In the genomic region with DNA sequence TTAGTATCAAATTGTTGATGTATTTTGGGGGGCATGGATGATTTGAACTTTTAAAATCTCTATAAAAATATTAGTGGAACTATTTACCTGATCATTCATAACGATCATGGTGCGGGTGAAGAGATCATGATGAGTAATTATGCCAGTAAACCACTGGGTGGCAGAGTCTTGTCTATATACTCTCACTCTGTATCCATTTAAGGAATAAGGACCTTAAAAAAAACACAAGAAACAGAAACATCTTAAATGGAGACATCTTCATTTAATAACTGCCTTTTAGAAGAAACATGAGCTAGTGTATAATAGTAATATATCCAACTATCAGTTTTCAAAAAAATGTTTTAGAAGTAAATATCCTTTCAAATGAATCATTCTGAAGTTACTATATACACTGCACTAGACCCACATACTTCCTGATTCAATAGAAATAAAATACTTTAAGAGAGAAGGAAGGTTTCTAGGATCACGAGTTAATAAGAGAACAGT, we compare ENCODE assay signal across 8 cellular contexts.
DNase-seq lines count a peak whose midpoint lies in the region; TF ChIP-seq lines count a peak whose summit lies in the region.

No MANE protein-coding gene starts in this region.

- H3K9ac ChIP-seq in GM23248 = peak overlapping the region; percentile 3; the same call in 1 of the 2 replicates

- no peaks in the 10 kb centered on the region for H3K9me3 Mint-ChIP-seq in T-helper 1 cell treated with Interleukin-12 subunit alpha and Interleukin-12 subunit beta and Interleukin-4 antibody, amounts not matched to agents 30 μg/mL and 1 μg/mL, for 36 hours
- H3K9me3 Mint-ChIP-seq in neural crest cell = no peaks in the 10 kb centered on the region

- H3K36me3 ChIP-seq in GM23248 (ENCODE audit: low read depth) = peaks cover 15% of the 10 kb centered on the region
- peaks cover 0 to 33% (median 8%) of the 10 kb centered on the region in 3 donors for H3K36me3 ChIP-seq in esophagus squamous epithelium

- intact Hi-C loops in esophagus squamous epithelium (cut with DNase I) = no loop called here

- no peaks in the 10 kb centered on the region for H4K20me1 ChIP-seq in GM23248 (ENCODE audit: insufficient read depth)

- H3K27me3 Mint-ChIP-seq in T-helper 1 cell treated with Interleukin-12 subunit alpha and Interleukin-12 subunit beta and Interleukin-4 antibody, amounts not matched to agents 30 μg/mL and 1 μg/mL, for 36 hours (ENCODE audit: low read depth) = no peaks in the 10 kb centered on the region
- H3K27me3 Mint-ChIP-seq in neural crest cell (ENCODE audit: low read depth) = no peaks in the 10 kb centered on the region

- H3F3A ChIP-seq in GM23248 (ENCODE audit: insufficient read depth) = peaks cover 20% of the 10 kb centered on the region

- peak overlapping the region; percentile 12 for H3K4me2 ChIP-seq in GM23248 (ENCODE audit: unreplicated experiment)

- 22 to 31% methylated on average over 3 of the region's 3 CpGs for WGBS in GM23248 (ENCODE audit: low coverage in 1 of 2, low lambda C conversion rate in 2 of 2, missing lambda C conversion rate in 2 of 2), 2 experiments
- WGBS in esophagus squamous epithelium, 2 donors = 4 to 5% methylated on average over 3 of the region's 3 CpGs

- H3K27ac Mint-ChIP-seq in T-helper 1 cell treated with Interleukin-12 subunit alpha and Interleukin-12 subunit beta and Interleukin-4 antibody, amounts not matched to agents 30 μg/mL and 1 μg/mL, for 36 hours = peak overlapping the region; percentile 5
- H3K27ac Mint-ChIP-seq in neural crest cell (ENCODE audit: unreplicated experiment) = no peak overlapping the region

- H3K4me1 Mint-ChIP-seq in T-helper 1 cell treated with Interleukin-12 subunit alpha and Interleukin-12 subunit beta and Interleukin-4 antibody, amounts not matched to agents 30 μg/mL and 1 μg/mL, for 36 hours (ENCODE audit: low read depth) = peaks cover 31% of the 10 kb centered on the region
- H3K4me1 Mint-ChIP-seq in neural crest cell = peaks cover 9% of the 10 kb centered on the region

- peaks cover 32% of the 10 kb centered on the region for H3K36me3 Mint-ChIP-seq in T-helper 1 cell treated with Interleukin-12 subunit alpha and Interleukin-12 subunit beta and Interleukin-4 antibody, amounts not matched to agents 30 μg/mL and 1 μg/mL, for 36 hours (ENCODE audit: low read depth)
- peaks cover 14% of the 10 kb centered on the region for H3K36me3 Mint-ChIP-seq in neural crest cell (ENCODE audit: low read depth)

- H3K27me3 ChIP-seq in GM23248 (replicated peaks; ENCODE audit: insufficient read depth) = no peaks in the 10 kb centered on the region
- no peaks in the 10 kb centered on the region for H3K27me3 ChIP-seq in esophagus squamous epithelium

- TF ChIP-seq CTCF in esophagus squamous epithelium (IDR thresholded peaks at IDR 0.05) (peak; percentile 33 to 78 (median 58)), neural crest cell (conservative IDR thresholded peaks at IDR 0.05) (peak; percentile 84)

- DNase-seq in A172 (ENCODE audit: low spot score) (peak; percentile 53), ELR (ENCODE audit: low read depth) (peak; percentile 80), GM23248 (peak; percentile 82), LHCN-M2 (ENCODE audit: low read depth) (peak; percentile 62), esophagus squamous epithelium (lab: John Stamatoyannopoulos, UW) (no peak), neural crest cell (ENCODE audit: low read depth, low spot score) (no peak), cortex of kidney (lab: John Stamatoyannopoulos, UW) (no peak)

- H3K4me3 ChIP-seq in GM23248 (no peak overlapping the region), esophagus squamous epithelium (no peak overlapping the region)

- H3K4me3 Mint-ChIP-seq in T-helper 1 cell treated with Interleukin-12 subunit alpha and Interleukin-12 subunit beta and Interleukin-4 antibody, amounts not matched to agents 30 μg/mL and 1 μg/mL, for 36 hours = no peak overlapping the region
- H3K4me3 Mint-ChIP-seq in neural crest cell = no peak overlapping the region

- no peak for TF ChIP-seq POLR2A in esophagus squamous epithelium (IDR thresholded peaks at IDR 0.05)

- H3K9me3 ChIP-seq in GM23248 (ENCODE audit: low read depth) = no peaks in the 10 kb centered on the region
- no peaks in the 10 kb centered on the region for H3K9me3 ChIP-seq in esophagus squamous epithelium

- in situ Hi-C loops in GM23248 (cut with MboI) = loop anchor here (25.0 kb wide), 1 partner anchor 395 kb away; no protein-coding TSS in a partner anchor

- H3K9me2 ChIP-seq in GM23248 (ENCODE audit: insufficient read depth) = no peaks in the 10 kb centered on the region

- H3K79me2 ChIP-seq in GM23248 (ENCODE audit: insufficient read depth) = peaks cover 96% of the 10 kb centered on the region

- H3K4me1 ChIP-seq in GM23248 (ENCODE audit: insufficient read depth) = peaks cover 23% of the 10 kb centered on the region
- peaks cover 0 to 13% (median 3%) of the 10 kb centered on the region in 3 donors for H3K4me1 ChIP-seq in esophagus squamous epithelium

- H2AFZ ChIP-seq in GM23248 = no peak overlapping the region

- H3K27ac ChIP-seq in GM23248 (peak overlapping the region; percentile 0; the same call in 1 of the 2 replicates), esophagus squamous epithelium (no peak overlapping the region)

Comparison
In these comparisons a context has a peak if more than half of its experiments do, and no peak if none do; other contexts are left out.
1. DNase-seq: peak in A172 (single experiment), ELR (single experiment), GM23248 (single experiment) and LHCN-M2 (single experiment); none in esophagus squamous epithelium (single experiment), neural crest cell (single experiment) and cortex of kidney (single experiment).